In the genomic region with DNA sequence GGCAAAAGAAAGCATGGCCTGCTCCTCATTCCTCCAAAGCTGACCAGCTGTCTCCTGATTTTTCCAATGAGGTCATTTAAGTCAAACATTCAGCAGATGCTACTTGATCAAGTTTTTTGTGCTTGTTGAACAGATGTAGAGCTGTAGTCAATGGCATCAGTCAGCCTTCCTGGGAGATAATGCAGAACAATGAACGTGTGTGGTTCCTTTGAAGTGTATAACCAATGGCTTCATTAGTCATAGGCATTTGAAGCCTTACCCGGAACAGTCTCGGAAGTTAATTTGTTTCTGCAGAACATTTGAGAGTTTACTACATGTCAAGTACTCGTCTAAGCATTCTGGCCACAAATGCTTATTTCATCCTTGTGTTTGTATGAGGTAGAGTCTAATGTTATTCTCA, we compare ENCODE assay signal across 23 cellular contexts.
A peak's percentile ranks its signal among the peaks of the same experiment; 100 is the strongest.
DNase-seq lines count a peak whose midpoint lies in the region; ATAC-seq, FAIRE-seq and TF ChIP-seq lines count a peak whose summit lies in the region.
"Had no signal": no experiment of that assay in that cellular context is flagged by ENCODE, and none has a peak within 500 bp of the region (broad histone marks: within the 10 kb centered on the region; RNA-seq: fewer than 3 reads in every experiment).

No MANE protein-coding gene starts in this region.

- H3K27me3 ChIP-seq in lung (ENCODE audit: control insufficient read depth, insufficient read depth): no peaks in the 10 kb centered on the region
- H3K27me3 ChIP-seq in upper lobe of right lung: no peaks in the 10 kb centered on the region
- peaks cover 7% of the 10 kb centered on the region for H3K27me3 ChIP-seq in left ventricle myocardium inferior (ENCODE audit: low read depth)
- H3K27me3 ChIP-seq: BLaER1, Peyer's patch had no signal

- H3K9me3 ChIP-seq in lung (ENCODE audit: control insufficient read depth in 2 of 2, insufficient read depth in 1 of 2, low read length in 1 of 2) (no peaks in the 10 kb centered on the region), upper lobe of right lung (no peaks in the 10 kb centered on the region), left ventricle myocardium inferior (replicated peaks) (no peaks in the 10 kb centered on the region)
- H3K9me3 ChIP-seq: BLaER1, Peyer's patch had no signal

- H3K4me3 ChIP-seq in lung (no peak overlapping the region), upper lobe of right lung (no peak overlapping the region), left ventricle myocardium inferior (no peak overlapping the region)
- H3K4me3 ChIP-seq: BLaER1, GM23248, Peyer's patch had no signal

- no peaks in the 10 kb centered on the region for H3K4me1 ChIP-seq in lung (ENCODE audit: control insufficient read depth in 2 of 2, insufficient read depth in 2 of 2, low read length in 2 of 2)
- no peaks in the 10 kb centered on the region for H3K4me1 ChIP-seq in upper lobe of right lung
- no peaks in the 10 kb centered on the region for H3K4me1 ChIP-seq in left ventricle myocardium inferior
- H3K4me1 ChIP-seq: BLaER1, Peyer's patch had no signal

- intact Hi-C loops in upper lobe of right lung (cut with DNase I): no loop called here
- intact Hi-C loops in left ventricle myocardium inferior (cut with micrococcal nuclease): no loop called here

- peak; percentile 51 for ATAC-seq in lung (ENCODE audit: insufficient read depth, low FRiP score)
- peak; percentile 76 for ATAC-seq in upper lobe of right lung
- ATAC-seq in HG03108 (IDR thresholded peaks at IDR 0.05; ENCODE audit: unreplicated experiment): no peak

- peak; percentile 37 for DNase-seq in LHCN-M2 (ENCODE audit: low read depth)
- peak; percentile 68 for DNase-seq in SW480 (ENCODE audit: low spot score)
- no peak for DNase-seq in lung (ENCODE audit: low spot score)
- no peak for DNase-seq in upper lobe of right lung
- DNase-seq in GM19239 (ENCODE audit: insufficient read length, low spot score): no peak
- no peak for DNase-seq in left ventricle myocardium inferior
- DNase-seq: CD4-positive, alpha-beta T cell; COR-L47; GM23248; HCEC 1CT; IMR-90; NCI-H1105 treated with DMSO at 0.1 percent for 48 hours; NCI-H2029 treated with DMSO at 0.1 percent for 48 hours; NCI-H226; NCI-H524 treated with DMSO at 0.1 percent for 48 hours; NCI-H82; Peyer's patch had no signal

- no peak for FAIRE-seq in GM19239 (lab: Jason Lieb, UNC)
- FAIRE-seq: G401.6, GM12892, HTR-8/SVneo had no signal

- TF ChIP-seq CTCF in lung (IDR thresholded peaks at IDR 0.05; ENCODE audit: control extremely low read depth, extremely low read depth) (no peak), upper lobe of right lung (IDR thresholded peaks at IDR 0.05) (no peak), left ventricle myocardium inferior (IDR thresholded peaks at IDR 0.05; ENCODE audit: borderline replicate concordance) (no peak)

- H3K36me3 ChIP-seq in lung (ENCODE audit: control insufficient read depth in 2 of 2, insufficient read depth in 2 of 2, low read length in 2 of 2) (no peaks in the 10 kb centered on the region), upper lobe of right lung (no peaks in the 10 kb centered on the region), left ventricle myocardium inferior (no peaks in the 10 kb centered on the region)
- H3K36me3 ChIP-seq: BLaER1, Peyer's patch had no signal

- WGBS in lung, 2 donors: 52 to 62% methylated on average over 4 of the region's 4 CpGs

- no peak overlapping the region for H3K27ac ChIP-seq in lung (ENCODE audit: low read depth in 1 of 2, low read length in 1 of 2)
- no peak overlapping the region for H3K27ac ChIP-seq in upper lobe of right lung
- H3K27ac ChIP-seq in left ventricle myocardium inferior (replicated peaks): no peak overlapping the region
- H3K27ac ChIP-seq: BLaER1, GM23248, KMS-11, Peyer's patch had no signal

Comparison
In these comparisons a context has a peak if more than half of its experiments do, and no peak if none do; other contexts are left out.
1. DNase-seq: peak in LHCN-M2 (single experiment) and SW480 (single experiment); none in lung (single experiment), upper lobe of right lung (single experiment), GM19239 (single experiment) and left ventricle myocardium inferior (single experiment).